Comparison of ENCODE assay signal across 29 cellular contexts in genomic region chr3:60514866-60515265, GRCh38.
DNase-seq lines count a peak whose midpoint lies in the region; ATAC-seq and TF ChIP-seq lines count a peak whose summit lies in the region.
"Had no signal": no experiment of that assay in that cellular context is flagged by ENCODE, and none has a peak within 500 bp of the region (broad histone marks: within the 10 kb centered on the region; RNA-seq: fewer than 3 reads in every experiment).

No MANE protein-coding gene starts in this region.

- no peaks in the 10 kb centered on the region for H3K4me1 ChIP-seq in HEK293 (ENCODE audit: control insufficient read depth, insufficient read depth, low read length)
- H3K4me1 ChIP-seq: adrenal gland, body of pancreas, esophagus muscularis mucosa, Peyer's patch, tibial artery had no signal

- no peak overlapping the region for H3K4me3 Mint-ChIP-seq in WTC11
- H3K4me3 Mint-ChIP-seq: activated CD8-positive, alpha-beta T cell treated with anti-CD3 and anti-CD28 coated beads, Interleukin-2, amount 10 ng/mL, durations not matched to agents 7 days and 5 days; activated naive CD4-positive, alpha-beta T cell treated with anti-CD3 and anti-CD28 coated beads, Interleukin-2, amount 10 ng/mL, durations not matched to agents 7 days and 5 days; dendritic cell treated with granulocyte-macrophage colony-stimulating factor and Interleukin-4, amounts not matched to agents 40 ng/mL and 50 ng/mL, for 4 days; endodermal cell; neural crest cell had no signal

- H3K4me3 ChIP-seq in HEK293 (ENCODE audit: low read depth, low read length), result no peak overlapping the region
- H3K4me3 ChIP-seq: adrenal gland, body of pancreas, esophagus muscularis mucosa, Peyer's patch, tibial artery had no signal

- H3K36me3 ChIP-seq in HEK293 (ENCODE audit: control insufficient read depth in 2 of 2, insufficient read depth in 1 of 2, low read length in 2 of 2), result no peaks in the 10 kb centered on the region
- H3K36me3 ChIP-seq: adrenal gland, esophagus muscularis mucosa, Peyer's patch, tibial artery had no signal

- POLR2A ChIA-PET in HEK293 (lab: Yijun Ruan, JAX), result no interaction called here
- POLR2A ChIA-PET in WTC11 (lab: Charles Lee), result interaction anchor here (0.7 kb wide), 1 partner anchor 33 kb away, joined by 4 read pairs; no protein-coding TSS in a partner anchor

- H3K4me1 Mint-ChIP-seq in WTC11, result peaks cover 14% of the 10 kb centered on the region
- H3K4me1 Mint-ChIP-seq: activated naive CD4-positive, alpha-beta T cell treated with anti-CD3 and anti-CD28 coated beads, Interleukin-2, amount 10 ng/mL, durations not matched to agents 7 days and 5 days; neural crest cell had no signal

- no peak; the same call in 1 of the 2 replicates for ATAC-seq in WTC11
- no peak for ATAC-seq in esophagus mucosa
- ATAC-seq: activated CD8-positive, alpha-beta T cell treated with anti-CD3 and anti-CD28 coated beads, Interleukin-2, amount 10 ng/mL, durations not matched to agents 7 days and 5 days; body of pancreas; sciatic nerve had no signal

- peak; percentile 45 for DNase-seq in ELF-1 (ENCODE audit: low read depth, low spot score)
- no peak for DNase-seq in WTC11 (ENCODE audit: low spot score)
- DNase-seq in retina, result peak; percentile 40
- DNase-seq in amygdala (lab: John Stamatoyannopoulos, UW), result no peak
- DNase-seq in midbrain (lab: John Stamatoyannopoulos, UW), result no peak
- DNase-seq: activated CD4-positive, alpha-beta T cell treated with anti-CD3 and anti-CD28 coated beads for 4 hours; activated CD8-positive, alpha-beta T cell treated with anti-CD3 and anti-CD28 coated beads, Interleukin-2, amount 10 ng/mL, durations not matched to agents 7 days and 5 days; activated naive CD4-positive, alpha-beta T cell treated with anti-CD3 and anti-CD28 coated beads, Interleukin-2, amount 10 ng/mL, durations not matched to agents 7 days and 5 days; adrenal gland; body of pancreas; COR-L47; endodermal cell; foreskin fibroblast; GDM1; NCI-H187; NCI-H2171 treated with DMSO at 0.1 percent for 48 hours; NCI-H526; Peyer's patch; stimulated activated CD8-positive, alpha-beta memory T cell treated with anti-CD3 and anti-CD28 coated beads, Interleukin-4, amount 100 ng/mL, for 48 hours; SW 1271; tibial artery had no signal

- no peaks in the 10 kb centered on the region; the same call in 1 of the 2 replicates for H3K36me3 Mint-ChIP-seq in WTC11
- H3K36me3 Mint-ChIP-seq: activated naive CD4-positive, alpha-beta T cell treated with anti-CD3 and anti-CD28 coated beads, Interleukin-2, amount 10 ng/mL, durations not matched to agents 7 days and 5 days had no signal

- peaks cover 22% of the 10 kb centered on the region for H3K9me3 Mint-ChIP-seq in WTC11
- H3K9me3 Mint-ChIP-seq: activated naive CD4-positive, alpha-beta T cell treated with anti-CD3 and anti-CD28 coated beads, Interleukin-2, amount 10 ng/mL, durations not matched to agents 7 days and 5 days; dendritic cell treated with granulocyte-macrophage colony-stimulating factor and Interleukin-4, amounts not matched to agents 40 ng/mL and 50 ng/mL, for 4 days had no signal

- H3K9me3 ChIP-seq in HEK293 (ENCODE audit: control insufficient read depth, insufficient read depth, low read depth, low read length), result no peaks in the 10 kb centered on the region
- H3K9me3 ChIP-seq: body of pancreas, Peyer's patch, tibial artery had no signal

- peak overlapping the region; percentile 66; the same call in 1 of the 2 replicates for H3K27ac Mint-ChIP-seq in WTC11
- H3K27ac Mint-ChIP-seq: activated CD8-positive, alpha-beta T cell treated with anti-CD3 and anti-CD28 coated beads, Interleukin-2, amount 10 ng/mL, durations not matched to agents 7 days and 5 days; activated naive CD4-positive, alpha-beta T cell treated with anti-CD3 and anti-CD28 coated beads, Interleukin-2, amount 10 ng/mL, durations not matched to agents 7 days and 5 days; dendritic cell treated with granulocyte-macrophage colony-stimulating factor and Interleukin-4, amounts not matched to agents 40 ng/mL and 50 ng/mL, for 4 days; endodermal cell had no signal

- no peaks in the 10 kb centered on the region for H3K27me3 Mint-ChIP-seq in WTC11 (ENCODE audit: low read depth)
- H3K27me3 Mint-ChIP-seq: activated naive CD4-positive, alpha-beta T cell treated with anti-CD3 and anti-CD28 coated beads, Interleukin-2, amount 10 ng/mL, durations not matched to agents 7 days and 5 days; dendritic cell treated with granulocyte-macrophage colony-stimulating factor and Interleukin-4, amounts not matched to agents 40 ng/mL and 50 ng/mL, for 4 days had no signal

- TF ChIP-seq CTCF in HEK293 (tag by site-specific recombination; IDR thresholded peaks at IDR 0.05) (no peak), WTC11 (IDR thresholded peaks at IDR 0.05) (no peak)

- H3K27ac ChIP-seq in HEK293 (ENCODE audit: extremely low read depth, low read depth, low read length), result no peak overlapping the region
- H3K27ac ChIP-seq: adrenal gland, body of pancreas, C4-2B, esophagus muscularis mucosa, Peyer's patch, tibial artery, VCaP had no signal

- CTCF ChIA-PET in HEK293 (lab: Yijun Ruan, JAX) (no interaction called here), WTC11 (lab: Charles Lee) (no interaction called here)

TF ChIP-seq in HEK293, 187 proteins besides CTCF, POLR2A, EP300 and RAD21 (continues in another document):
- no peak for TF ChIP-seq ZNF639 (tag by site-specific recombination; IDR thresholded peaks at IDR 0.05)
- TF ChIP-seq ZNF791 (tag by site-specific recombination; IDR thresholded peaks at IDR 0.05), result no peak
- TF ChIP-seq BCL11B (tag by site-specific recombination; IDR thresholded peaks at IDR 0.05; ENCODE audit: low read depth), result no peak
- TF ChIP-seq ZNF335 (tag by site-specific recombination; conservative IDR thresholded peaks at IDR 0.05), result peak; percentile 29; the same call in 1 of the 2 replicates
- TF ChIP-seq ZNF274 (IDR thresholded peaks at IDR 0.05; ENCODE audit: low read length), result no peak
- no peak for TF ChIP-seq ZNF274 (tag by site-specific recombination; IDR thresholded peaks at IDR 0.05; ENCODE audit: borderline replicate concordance)
- no peak for TF ChIP-seq ZNF629 (tag by site-specific recombination; IDR thresholded peaks at IDR 0.05)
- TF ChIP-seq ZIC2 (tag by site-specific recombination; IDR thresholded peaks at IDR 0.05), result 0 out of 2 replicates have a peak, but pooled peaks have one; percentile 31
- no peak for TF ChIP-seq ZNF514 (tag by site-specific recombination; IDR thresholded peaks at IDR 0.05)

TF ChIP-seq in WTC11, 78 proteins besides CTCF, POLR2A, EP300 and RAD21:
- no peak for TF ChIP-seq CDX4 (CRISPR knock-in tag; IDR thresholded peaks at IDR 0.05; ENCODE audit: borderline replicate concordance)
- TF ChIP-seq ETV6 (CRISPR knock-in tag; IDR thresholded peaks at IDR 0.05), result no peak
- TF ChIP-seq KAT7 (CRISPR knock-in tag; IDR thresholded peaks at IDR 0.05; ENCODE audit: borderline replicate concordance), result no peak
- no peak for TF ChIP-seq NFATC4 (CRISPR knock-in tag; IDR thresholded peaks at IDR 0.05)
- TF ChIP-seq USF1 (CRISPR knock-in tag; IDR thresholded peaks at IDR 0.05), result no peak
- no peak for TF ChIP-seq HMGXB4 (CRISPR knock-in tag; IDR thresholded peaks at IDR 0.05)

Comparison
In these comparisons a context has a peak if more than half of its experiments do, and no peak if none do; other contexts are left out.
1. DNase-seq: peak in ELF-1 (single experiment) and retina (single experiment); none in WTC11 (single experiment), amygdala (0 of 56) and midbrain (single experiment).